7 cellular contexts compared by ENCODE assay signal in the genomic region with DNA sequence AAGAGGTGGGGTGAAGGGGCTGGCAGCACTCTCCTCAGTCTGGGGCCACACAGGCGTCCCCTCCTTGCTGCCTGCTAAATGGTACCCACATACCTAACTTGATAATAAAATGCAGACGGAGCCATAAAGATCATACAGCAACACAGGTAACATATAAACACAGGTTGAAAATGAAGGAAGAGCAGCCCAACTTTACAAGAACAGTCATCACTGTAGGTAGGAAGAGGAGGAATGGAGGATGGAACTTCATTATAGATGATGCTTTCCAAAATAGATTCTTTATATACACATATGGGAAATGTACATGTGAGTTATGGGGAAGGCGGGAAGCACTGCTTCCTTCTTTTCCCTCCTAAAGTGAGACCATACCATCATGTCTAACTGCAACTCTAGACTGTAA.
"Had no signal": no experiment of that assay in that cellular context is flagged by ENCODE, and none has a peak within 500 bp of the region (broad histone marks: within the 10 kb centered on the region; RNA-seq: fewer than 3 reads in every experiment).

No MANE protein-coding gene starts in this region.

- DNase-seq: IMR-90, KBM-7, KG1 had no signal

- ATAC-seq: HepG2, K562 had no signal

- H3K4me1 Mint-ChIP-seq: IgD-negative memory B cell had no signal

- H3K36me3 Mint-ChIP-seq: IgD-negative memory B cell had no signal

- H3K4me3 ChIP-seq: K562 had no signal

- H3K27ac Mint-ChIP-seq: IgD-negative memory B cell had no signal

- H3K4me3 Mint-ChIP-seq: IgD-negative memory B cell had no signal

- H3K9me3 Mint-ChIP-seq: IgD-negative memory B cell had no signal

- H3K27ac ChIP-seq: HL-60 had no signal
